ENCODE assay signal across 8 cellular contexts in genomic region chr6:163412345-163412744, GRCh38. TPM values are rescaled to one million over a fixed set of nuclear protein-coding genes. Genes with fewer than 3 reads are reported as not detected.
DNase-seq lines count a peak whose midpoint lies in the region; ATAC-seq and TF ChIP-seq lines count a peak whose summit lies in the region.

No MANE protein-coding gene starts in this region.

- H3K23ac ChIP-seq in mesenchymal stem cell (ENCODE audit: low read length in 2 of 2) = no peak overlapping the region

- no peaks in the 10 kb centered on the region for H3K27me3 Mint-ChIP-seq in activated naive CD4-positive, alpha-beta T cell treated with anti-CD3 and anti-CD28 coated beads, Interleukin-2, amount 50 U/mL, for 24 hours

- H3K4me1 Mint-ChIP-seq in activated naive CD4-positive, alpha-beta T cell treated with anti-CD3 and anti-CD28 coated beads, Interleukin-2, amount 50 U/mL, for 24 hours = peaks cover 31% of the 10 kb centered on the region

- H3K14ac ChIP-seq in mesenchymal stem cell (ENCODE audit: low read length in 2 of 2) = no peak overlapping the region

- TF ChIP-seq CTCF in brain microvascular endothelial cell (IDR thresholded peaks at IDR 0.05; ENCODE audit: low read depth, low read length, missing control alignments) (no peak), transverse colon (IDR thresholded peaks at IDR 0.05) (no peak)

- intact Hi-C loops in transverse colon (cut with DNase I; ENCODE audit: low total_unique reads) = loop anchor here (10.0 kb wide), 1 partner anchor 552 kb away; no protein-coding TSS in a partner anchor

- H3K4ac ChIP-seq in mesenchymal stem cell (ENCODE audit: low read depth in 1 of 2, low read length in 2 of 2) = no peak overlapping the region

- H3K4me3 ChIP-seq in brain microvascular endothelial cell (ENCODE audit: low read depth, low read length) (peak overlapping the region; percentile 66), mesenchymal stem cell (ENCODE audit: insufficient read depth in 1 of 2, low read depth in 1 of 2, low read length in 2 of 2) (peak overlapping the region in 1 of 2 experiments; percentile 87), transverse colon (peak overlapping the region in 2 of 4 donors; percentile 75)

- WGBS in mesenchymal stem cell = 33% methylated on average over 2 of the region's 2 CpGs
- WGBS in transverse colon (ENCODE audit: low coverage in 1 of 2), 2 donors = 5 to 17% methylated on average over 2 of the region's 2 CpGs

- H3K79me1 ChIP-seq in mesenchymal stem cell (replicated peaks; ENCODE audit: low read length, poor library complexity, severe bottlenecking) = peaks cover 2% of the 10 kb centered on the region

- H2BK15ac ChIP-seq in mesenchymal stem cell (ENCODE audit: low read depth, poor library complexity, severe bottlenecking) = no peak overlapping the region

- H4K91ac ChIP-seq in mesenchymal stem cell (ENCODE audit: low read length) = no peak overlapping the region

- peaks cover 2% of the 10 kb centered on the region for H3K36me3 Mint-ChIP-seq in activated naive CD4-positive, alpha-beta T cell treated with anti-CD3 and anti-CD28 coated beads, Interleukin-2, amount 50 U/mL, for 24 hours

- no peak for ATAC-seq in GM21529 (IDR thresholded peaks at IDR 0.05; ENCODE audit: unreplicated experiment)

- H3K9me3 ChIP-seq in mesenchymal stem cell (ENCODE audit: control insufficient read depth, low read length) = no peaks in the 10 kb centered on the region
- H3K9me3 ChIP-seq in transverse colon = no peaks in the 10 kb centered on the region

- H2BK5ac ChIP-seq in mesenchymal stem cell (ENCODE audit: low read depth, low read length, poor library complexity, severe bottlenecking) = no peak overlapping the region

- no peak overlapping the region for H2BK120ac ChIP-seq in mesenchymal stem cell (ENCODE audit: low read depth, low read length)

- H4K8ac ChIP-seq in mesenchymal stem cell (ENCODE audit: low read length) = no peak overlapping the region

- H3K9me3 Mint-ChIP-seq in activated naive CD4-positive, alpha-beta T cell treated with anti-CD3 and anti-CD28 coated beads, Interleukin-2, amount 50 U/mL, for 24 hours = no peaks in the 10 kb centered on the region

- TF ChIP-seq POLR2A in transverse colon (IDR thresholded peaks at IDR 0.05) = no peak

- peaks cover 3% of the 10 kb centered on the region for H3K36me3 ChIP-seq in brain microvascular endothelial cell (replicated peaks)
- no peaks in the 10 kb centered on the region for H3K36me3 ChIP-seq in mesenchymal stem cell (ENCODE audit: control insufficient read depth in 1 of 2, insufficient read depth in 2 of 2, low read depth in 1 of 2, low read length in 2 of 2)
- H3K36me3 ChIP-seq in transverse colon = no peaks in the 10 kb centered on the region

- no peak overlapping the region for H2BK12ac ChIP-seq in mesenchymal stem cell (ENCODE audit: low read length in 2 of 2)

- H3K4me1 ChIP-seq in mesenchymal stem cell (ENCODE audit: control insufficient read depth, insufficient read depth, low read depth, low read length) (peaks cover 5% of the 10 kb centered on the region), transverse colon (peaks cover 0 to 17% (median 3%) of the 10 kb centered on the region in 4 donors)

- no peak overlapping the region for H2AK5ac ChIP-seq in mesenchymal stem cell (ENCODE audit: low read length, severe bottlenecking)

- DNase-seq in activated naive CD4-positive, alpha-beta T cell treated with Interleukin-2 at 50 U/mL for 16 hours = no peak
- DNase-seq in brain microvascular endothelial cell (no peak), mesenchymal stem cell (no peak), transverse colon (no peak), SK-N-DZ (ENCODE audit: low spot score) (no peak), A172 (ENCODE audit: low spot score) (no peak)

- H3K18ac ChIP-seq in mesenchymal stem cell (ENCODE audit: low read depth in 1 of 2, low read length in 2 of 2) = no peak overlapping the region

- no peak overlapping the region for H3K27ac Mint-ChIP-seq in activated naive CD4-positive, alpha-beta T cell treated with anti-CD3 and anti-CD28 coated beads, Interleukin-2, amount 50 U/mL, for 24 hours

- H3K4me2 ChIP-seq in mesenchymal stem cell (ENCODE audit: low read length, poor library complexity, severe bottlenecking) = peak overlapping the region; percentile 71

- H2AFZ ChIP-seq in mesenchymal stem cell (ENCODE audit: low read depth, low read length) = no peak overlapping the region

- no peaks in the 10 kb centered on the region for H3K27me3 ChIP-seq in brain microvascular endothelial cell (replicated peaks)
- H3K27me3 ChIP-seq in mesenchymal stem cell (ENCODE audit: control insufficient read depth in 1 of 2, insufficient read depth in 1 of 2, low read length in 2 of 2) = no peaks in the 10 kb centered on the region
- peaks cover 70% of the 10 kb centered on the region for H3K27me3 ChIP-seq in transverse colon

- H3K27ac ChIP-seq in brain microvascular endothelial cell (peak overlapping the region; percentile 96), mesenchymal stem cell (ENCODE audit: low read length, poor library complexity, severe bottlenecking) (no peak overlapping the region), transverse colon (peak overlapping the region; percentile 95 to 99 (median 98))

- in situ Hi-C loops in brain microvascular endothelial cell (cut with HindIII; ENCODE audit: low pct_ligation_motif_present, low sequenced_read_pairs) = loop anchor here (25.0 kb wide), 2 partner anchors 225 to 550 kb away; no protein-coding TSS in a partner anchor
- in situ Hi-C loops in transverse colon (cut with MboI; ENCODE audit: low pct_ligation_motif_present in 1 of 4, low pct_unique_long_range_greater_than_20kb in 1 of 4, low sequenced_read_pairs in 3 of 4) = no loop called here

- TF ChIP-seq EP300 in transverse colon (IDR thresholded peaks at IDR 0.05; ENCODE audit: low read depth) = no peak

- H3K9ac ChIP-seq in mesenchymal stem cell (ENCODE audit: low read length) = peak overlapping the region; percentile 93

- peak overlapping the region; percentile 87 for H3K4me3 Mint-ChIP-seq in activated naive CD4-positive, alpha-beta T cell treated with anti-CD3 and anti-CD28 coated beads, Interleukin-2, amount 50 U/mL, for 24 hours

RNA-seq across cellular contexts. Expression of gene QKI, which starts 2.2 kb away (rescaled TPM):
- 92.5 TPM for polyA plus RNA-seq in mesenchymal stem cell (2013, experiment 1 of 2)
- polyA plus RNA-seq in mesenchymal stem cell (2013, experiment 2 of 2) = 90.5 TPM
- total RNA-seq in transverse colon = 10 to 100 TPM in 3 of 4 donors, 1 to 10 TPM in 1; 8.4 to 41.8 (median 22.7) TPM
- polyA plus RNA-seq in SK-N-DZ (2014; cell fraction: cytosol; rRNA removed) = 42.2 and 62.3 TPM in 2 replicates
- polyA plus RNA-seq in SK-N-DZ (2014; cell fraction: nucleus; rRNA removed) = 20.7 and 39.8 TPM in 2 replicates
- total RNA-seq in A172 (2014; rRNA removed; shearing (Covaris generic)) = 62.7 and 81.2 TPM in 2 replicates
